ENCODE assay signal across 23 cellular contexts in the genomic region with DNA sequence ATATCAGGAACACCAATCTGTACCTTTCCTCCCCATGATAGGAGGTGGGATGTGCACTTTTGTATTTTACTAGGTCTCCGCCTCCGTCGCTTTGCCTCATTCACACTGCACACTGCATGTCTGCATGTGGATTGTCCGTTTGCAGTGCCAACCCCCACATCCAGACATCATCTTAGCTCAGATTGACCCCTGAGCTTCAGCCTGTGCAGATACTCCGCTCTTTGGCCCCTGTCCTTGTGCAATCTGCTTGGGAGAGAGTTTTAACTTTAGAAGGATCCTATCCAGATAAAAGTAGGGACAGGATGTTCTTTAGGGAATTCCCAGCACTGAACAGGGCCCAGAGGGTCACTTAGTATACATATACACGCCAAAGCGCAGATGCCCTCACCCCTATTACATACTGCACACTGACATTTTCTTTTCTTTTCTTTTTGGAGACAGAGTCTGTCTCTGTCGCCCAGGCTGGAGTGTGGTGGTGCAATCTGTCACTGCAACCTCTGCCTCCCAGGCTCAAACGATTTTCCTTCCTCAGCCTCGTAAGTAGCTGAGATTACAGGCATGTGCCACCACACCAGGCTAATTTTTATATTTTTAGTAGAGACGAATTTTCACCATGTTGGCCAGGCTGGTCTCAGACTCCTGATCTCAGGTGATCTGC.
"Had no signal": no experiment of that assay in that cellular context is flagged by ENCODE, and none has a peak within 500 bp of the region (broad histone marks: within the 10 kb centered on the region; RNA-seq: fewer than 3 reads in every experiment).

No MANE protein-coding gene starts in this region.

- H3K4me1 ChIP-seq: esophagus squamous epithelium, left ventricle myocardium inferior, lower lobe of right lung, prostate gland, right atrium auricular region, sigmoid colon, testis, tibial artery, upper lobe of left lung had no signal

- FAIRE-seq: endometrium, frontal cortex, kidney, urothelium cell line had no signal

- DNase-seq: cortex of kidney; effector memory CD8-positive, alpha-beta T cell; esophagus squamous epithelium; kidney; left ventricle myocardium inferior; lower lobe of right lung; naive thymus-derived CD8-positive, alpha-beta T cell; nephron progenitor cell; nucleus accumbens; sigmoid colon; spleen; stimulated activated CD4-positive, alpha-beta T cell treated with anti-CD3 and anti-CD28 coated beads, Interleukin-4, amount 100 ng/mL, for 4 hours; stimulated activated naive CD8-positive, alpha-beta T cell treated with anti-CD3 and anti-CD28 coated beads, Interleukin-15, Interleukin-2, amounts not matched to agents 100 U/mL and 50 U/mL, for 24 hours; substantia nigra; testis; tibial artery; upper lobe of left lung had no signal

- ATAC-seq: effector memory CD8-positive, alpha-beta T cell; lower lobe of right lung; naive thymus-derived CD8-positive, alpha-beta T cell; stimulated activated memory B cell treated with anti-CD40 and anti-IgM and Interleukin-4, amounts not matched to agents 10 μg/mL and 1 μg/mL and 100 μg/mL, for 72 hours; stimulated activated naive CD8-positive, alpha-beta T cell treated with anti-CD3 and anti-CD28 coated beads, Interleukin-15, Interleukin-2, amounts not matched to agents 100 U/mL and 50 U/mL, for 24 hours had no signal

- H3K36me3 ChIP-seq: esophagus squamous epithelium, left ventricle myocardium inferior, lower lobe of right lung, prostate gland, right atrium auricular region, sigmoid colon, spleen, tibial artery, upper lobe of left lung had no signal

- H3K27ac ChIP-seq: esophagus squamous epithelium, left ventricle myocardium inferior, lower lobe of right lung, prostate gland, right atrium auricular region, sigmoid colon, spleen, testis, tibial artery, upper lobe of left lung had no signal

- H3K9me3 ChIP-seq: esophagus squamous epithelium, left ventricle myocardium inferior, lower lobe of right lung, prostate gland, right atrium auricular region, sigmoid colon, spleen, testis, tibial artery, upper lobe of left lung had no signal

- H3K4me3 ChIP-seq: esophagus squamous epithelium, left ventricle myocardium inferior, lower lobe of right lung, prostate gland, right atrium auricular region, sigmoid colon, spleen, testis, tibial artery, upper lobe of left lung had no signal

- H3K27me3 ChIP-seq: esophagus squamous epithelium, right atrium auricular region, sigmoid colon, spleen, testis, tibial artery, upper lobe of left lung had no signal
